ENCODE assay signal across 8 cellular contexts in the genomic region with DNA sequence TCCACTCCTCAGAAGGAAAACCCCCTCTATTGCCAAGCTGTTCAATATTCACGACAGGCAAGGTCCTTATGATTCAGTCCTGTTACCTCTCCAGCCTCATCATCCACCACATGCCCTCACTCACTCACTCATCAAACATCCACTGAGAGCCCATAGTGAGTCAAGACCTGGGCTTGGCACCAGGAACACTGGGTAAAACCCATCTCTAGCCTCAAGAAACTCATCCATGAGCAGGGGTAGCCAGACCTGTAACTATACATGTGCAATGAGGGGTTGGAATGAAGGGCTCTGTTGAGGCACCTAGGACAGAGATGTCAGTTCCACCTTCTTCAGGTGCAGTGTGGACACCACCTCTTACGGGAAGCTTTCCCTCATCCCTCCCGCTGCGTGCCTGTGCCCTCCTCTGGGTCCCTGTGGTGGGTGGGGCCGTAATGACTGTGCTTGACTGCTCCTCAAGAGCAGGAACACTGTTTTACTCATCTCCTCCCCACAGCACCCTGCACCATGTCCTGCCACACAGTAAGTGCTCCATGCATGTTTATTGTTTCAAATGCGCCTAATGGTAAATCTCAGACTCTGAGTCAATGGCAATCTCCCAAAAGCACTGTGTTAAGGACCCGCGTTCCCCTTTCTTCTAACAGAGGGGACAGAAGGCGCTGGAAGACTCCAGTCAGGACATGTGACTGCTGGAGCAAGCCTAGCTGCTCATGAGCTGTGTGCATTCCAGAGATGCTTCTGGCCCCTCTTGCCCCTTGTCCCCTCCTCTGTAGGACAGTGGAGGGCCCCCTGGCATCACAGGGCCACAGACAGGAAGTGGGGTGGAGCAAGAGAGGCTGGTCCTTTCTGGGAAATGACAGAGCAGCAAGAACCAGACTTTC.
DNase-seq lines count a peak whose midpoint lies in the region; ATAC-seq, FAIRE-seq and TF ChIP-seq lines count a peak whose summit lies in the region.

No MANE protein-coding gene starts in this region.

- no peaks in the 10 kb centered on the region; the same call in 1 of the 2 replicates for H3K9me3 ChIP-seq in K562 (replicated peaks; ENCODE audit: control insufficient read depth, insufficient read depth, low read depth, low read length)

- no peak for FAIRE-seq in K562 (lab: Jason Lieb, UNC)

- H2BK120ac ChIP-seq in mesendoderm (ENCODE audit: low read depth, low read length) = no peak overlapping the region

- H3K18ac ChIP-seq in mesendoderm (ENCODE audit: low read length) = no peak overlapping the region

- H4K20me1 ChIP-seq in K562 (replicated peaks; ENCODE audit: control insufficient read depth, insufficient read depth, low read length) = no peaks in the 10 kb centered on the region; the same call in 1 of the 2 replicates

- H3K23ac ChIP-seq in mesendoderm (ENCODE audit: low read length) = no peak overlapping the region

- TF ChIP-seq POLR2A in K562 (conservative IDR thresholded peaks at IDR 0.05) = no peak

- peak; percentile 40 for ATAC-seq in GM19035 (IDR thresholded peaks at IDR 0.05; ENCODE audit: unreplicated experiment)
- ATAC-seq in HG03442 (IDR thresholded peaks at IDR 0.05; ENCODE audit: unreplicated experiment) = peak; percentile 42
- peak; percentile 21; the same call in 2 of the 3 replicates for ATAC-seq in K562

- H3K56ac ChIP-seq in mesendoderm (ENCODE audit: low read length) = no peak overlapping the region

- peak overlapping the region; percentile 12 for H2AK5ac ChIP-seq in mesendoderm (ENCODE audit: low read length)

- no peak overlapping the region for H3K4me3 ChIP-seq in K562
- H3K4me3 ChIP-seq in mesendoderm (ENCODE audit: low read length) = no peak overlapping the region

- no peak overlapping the region for H4K5ac ChIP-seq in mesendoderm (ENCODE audit: low read length)

- BruUV-seq in K562 (replicated peaks; lab: Mats Ljungman, UMichigan) = no TSS peak

- H3K4me2 ChIP-seq in K562 (ENCODE audit: insufficient read depth, low read length) = no peak overlapping the region
- no peak overlapping the region for H3K4me2 ChIP-seq in mesendoderm (ENCODE audit: low read length)

- TF ChIP-seq EP300 in K562 (IDR thresholded peaks at IDR 0.05; ENCODE audit: low read length) = no peak

- no peaks in the 10 kb centered on the region for H3K79me1 ChIP-seq in mesendoderm (ENCODE audit: low read length)

- H3K27ac ChIP-seq in K562 (ENCODE audit: extremely low read depth, low read depth, low read length) = no peak overlapping the region
- no peak overlapping the region for H3K27ac ChIP-seq in mesendoderm (ENCODE audit: low read depth, low read length)

- no peak overlapping the region for H2BK15ac ChIP-seq in mesendoderm (replicated peaks; ENCODE audit: low read depth)

- H3K36me3 ChIP-seq in K562 (ENCODE audit: control insufficient read depth, insufficient read depth, low read length) (no peaks in the 10 kb centered on the region), mesendoderm (ENCODE audit: control insufficient read depth, insufficient read depth, low read length) (no peaks in the 10 kb centered on the region)

- peaks cover 6% of the 10 kb centered on the region for H3K9me1 ChIP-seq in K562 (ENCODE audit: control insufficient read depth, insufficient read depth, low read length)

- CTCF ChIA-PET in K562 (lab: Yijun Ruan, JAX; ENCODE audit: low intra/inter-chr PET ratio) = no interaction called here

- 70% methylated on average over 9 of the region's 9 CpGs for WGBS in K562 (ENCODE audit: insufficient coverage, low coverage, missing lambda C conversion rate)
- no CpG with 5 or more reads among the region's 9 CpGs for WGBS in mesendoderm (ENCODE audit: extremely low coverage, insufficient coverage, low lambda C conversion rate)

- TF ChIP-seq CTCF in K562 (IDR thresholded peaks at IDR 0.05 in 2 of 3, conservative IDR thresholded peaks at IDR 0.05 in 1 of 3; ENCODE audit: insufficient read depth in 2 of 3, low read depth in 1 of 3, low read length in 3 of 3) = no peak
- TF ChIP-seq CTCF in GM13977 (IDR thresholded peaks at IDR 0.05; ENCODE audit: extremely low read depth, insufficient read depth, missing control alignments) = no peak

- in situ Hi-C loops in K562 (cut with MboI) = no loop called here
- in situ Hi-C loops in GM13977 (cut with MboI; ENCODE audit: low pct_unique_long_range_greater_than_20kb, low sequenced_read_pairs, unreplicated experiment) = no loop called here

- no peak overlapping the region for H2BK5ac ChIP-seq in mesendoderm (ENCODE audit: low read length)

- no peak overlapping the region for H4K8ac ChIP-seq in mesendoderm (ENCODE audit: low read depth, low read length)

- DNase-seq in K562 (ENCODE audit: extremely low read depth in 1 of 4, low spot score in 3 of 4) = peak in 1 of 4 experiments; percentile 13
- DNase-seq in mesendoderm = peak; percentile 84
- no peak for DNase-seq in midbrain (lab: John Stamatoyannopoulos, UW)
- no peak for DNase-seq in GM13977 (ENCODE audit: low spot score)
- DNase-seq in NCI-H2107 treated with DMSO at 0.1 percent for 48 hours (lab: John Stamatoyannopoulos, UW; ENCODE audit: unreplicated experiment) = no peak
- DNase-seq in NCI-H128 (lab: John Stamatoyannopoulos, UW; ENCODE audit: unreplicated experiment) = no peak

- intact Hi-C loops in K562 (cut with micrococcal nuclease) = no loop called here

- H3K79me2 ChIP-seq in K562 (ENCODE audit: control insufficient read depth, insufficient read depth, low read length) (no peaks in the 10 kb centered on the region), mesendoderm (ENCODE audit: control insufficient read depth, insufficient read depth, low read length) (no peaks in the 10 kb centered on the region)

- POLR2A ChIA-PET in K562 (lab: Yijun Ruan, JAX) = interaction anchor here (0.7 kb wide), 1 partner anchor 13 kb away, joined by 3 read pairs; no protein-coding TSS in a partner anchor

- no peak overlapping the region for H2AFZ ChIP-seq in K562 (ENCODE audit: low read depth, low read length)

- H3K4ac ChIP-seq in mesendoderm (ENCODE audit: low read depth, low read length) = no peak overlapping the region

- no peak for TF ChIP-seq RAD21 in K562 (CRISPR knock-in tag; conservative IDR thresholded peaks at IDR 0.05 in 1 of 2, IDR thresholded peaks at IDR 0.05 in 1 of 2)

- peak overlapping the region in 1 of 2 experiments; percentile 39; a peak in 1 of 4 replicates for H3K9ac ChIP-seq in K562 (ENCODE audit: insufficient read depth in 1 of 2, low read depth in 2 of 2, low read length in 2 of 2)
- no peak overlapping the region for H3K9ac ChIP-seq in mesendoderm (ENCODE audit: low read length)

- H3K4me1 ChIP-seq in K562 (replicated peaks in 1 of 2; ENCODE audit: control insufficient read depth in 2 of 2, insufficient read depth in 2 of 2, low read length in 2 of 2) = peaks cover 14 to 21% of the 10 kb centered on the region in 2 experiments; a peak in 4 of 5 replicates
- peaks cover 9% of the 10 kb centered on the region for H3K4me1 ChIP-seq in mesendoderm (ENCODE audit: control insufficient read depth, low read depth, low read length)

- H3K27me3 ChIP-seq in K562 (ENCODE audit: control insufficient read depth in 2 of 2, insufficient read depth in 2 of 2, low read length in 2 of 2) = no peaks in the 10 kb centered on the region
- no peaks in the 10 kb centered on the region for H3K27me3 ChIP-seq in mesendoderm (ENCODE audit: insufficient read depth, low read length, poor library complexity)

TF ChIP-seq in K562, 482 proteins besides CTCF, POLR2A, EP300 and RAD21 (continues in another document):
- TF ChIP-seq GABPB1 (CRISPR knock-in tag; IDR thresholded peaks at IDR 0.05) = 0 out of 2 replicates have a peak, but pooled peaks have one; percentile 27
- no peak for TF ChIP-seq KDM4B (IDR thresholded peaks at IDR 0.05; ENCODE audit: borderline replicate concordance in 2 of 2, low read depth in 1 of 2)
- no peak for TF ChIP-seq CAMTA2 (CRISPR knock-in tag; conservative IDR thresholded peaks at IDR 0.05)
- no peak for TF ChIP-seq CBFA2T2 (conservative IDR thresholded peaks at IDR 0.05)
- TF ChIP-seq ZNF707 (CRISPR knock-in tag; conservative IDR thresholded peaks at IDR 0.05) = no peak
- TF ChIP-seq ZBED1 (IDR thresholded peaks at IDR 0.05) = no peak
- TF ChIP-seq IRF2 (CRISPR knock-in tag; IDR thresholded peaks at IDR 0.05) = 0 out of 2 replicates have a peak, but pooled peaks have one; percentile 10
- TF ChIP-seq MAFG (tag; conservative IDR thresholded peaks at IDR 0.05) = no peak
- TF ChIP-seq, protein P1, sequence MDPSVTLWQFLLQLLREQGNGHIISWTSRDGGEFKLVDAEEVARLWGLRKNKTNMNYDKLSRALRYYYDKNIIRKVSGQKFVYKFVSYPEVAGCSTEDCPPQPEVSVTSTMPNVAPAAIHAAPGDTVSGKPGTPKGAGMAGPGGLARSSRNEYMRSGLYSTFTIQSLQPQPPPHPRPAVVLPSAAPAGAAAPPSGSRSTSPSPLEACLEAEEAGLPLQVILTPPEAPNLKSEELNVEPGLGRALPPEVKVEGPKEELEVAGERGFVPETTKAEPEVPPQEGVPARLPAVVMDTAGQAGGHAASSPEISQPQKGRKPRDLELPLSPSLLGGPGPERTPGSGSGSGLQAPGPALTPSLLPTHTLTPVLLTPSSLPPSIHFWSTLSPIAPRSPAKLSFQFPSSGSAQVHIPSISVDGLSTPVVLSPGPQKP (CRISPR knock-in tag; IDR thresholded peaks at IDR 0.05) = peak; percentile 9; the same call in 1 of the 2 replicates
- TF ChIP-seq ZNF311 (CRISPR knock-in tag; IDR thresholded peaks at IDR 0.05) = no peak
- TF ChIP-seq ARHGAP35 (IDR thresholded peaks at IDR 0.05; ENCODE audit: partially characterized antibody) = no peak
- TF ChIP-seq ZNF699 (CRISPR knock-in tag; IDR thresholded peaks at IDR 0.05; ENCODE audit: insufficient replicate concordance) = no peak
- TF ChIP-seq, protein P2, sequence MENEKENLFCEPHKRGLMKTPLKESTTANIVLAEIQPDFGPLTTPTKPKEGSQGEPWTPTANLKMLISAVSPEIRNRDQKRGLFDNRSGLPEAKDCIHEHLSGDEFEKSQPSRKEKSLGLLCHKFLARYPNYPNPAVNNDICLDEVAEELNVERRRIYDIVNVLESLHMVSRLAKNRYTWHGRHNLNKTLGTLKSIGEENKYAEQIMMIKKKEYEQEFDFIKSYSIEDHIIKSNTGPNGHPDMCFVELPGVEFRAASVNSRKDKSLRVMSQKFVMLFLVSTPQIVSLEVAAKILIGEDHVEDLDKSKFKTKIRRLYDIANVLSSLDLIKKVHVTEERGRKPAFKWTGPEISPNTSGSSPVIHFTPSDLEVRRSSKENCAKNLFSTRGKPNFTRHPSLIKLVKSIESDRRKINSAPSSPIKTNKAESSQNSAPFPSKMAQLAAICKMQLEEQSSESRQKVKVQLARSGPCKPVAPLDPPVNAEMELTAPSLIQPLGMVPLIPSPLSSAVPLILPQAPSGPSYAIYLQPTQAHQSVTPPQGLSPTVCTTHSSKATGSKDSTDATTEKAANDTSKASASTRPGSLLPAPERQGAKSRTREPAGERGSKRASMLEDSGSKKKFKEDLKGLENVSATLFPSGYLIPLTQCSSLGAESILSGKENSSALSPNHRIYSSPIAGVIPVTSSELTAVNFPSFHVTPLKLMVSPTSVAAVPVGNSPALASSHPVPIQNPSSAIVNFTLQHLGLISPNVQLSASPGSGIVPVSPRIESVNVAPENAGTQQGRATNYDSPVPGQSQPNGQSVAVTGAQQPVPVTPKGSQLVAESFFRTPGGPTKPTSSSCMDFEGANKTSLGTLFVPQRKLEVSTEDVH (IDR thresholded peaks at IDR 0.05; ENCODE audit: low read depth, partially characterized antibody) = no peak
